ENCODE assay signal across 1 cellular context in genomic region chr20:32685541-32686529, GRCh38.
TF ChIP-seq lines count a peak whose summit lies in the region.

No MANE protein-coding gene starts in this region.

TF ChIP-seq in HepG2, 621 proteins besides CTCF, POLR2A, EP300 and RAD21 (continued from another document and continues in another):
- TF ChIP-seq MTA3 (CRISPR knock-in tag; IDR thresholded peaks at IDR 0.05) (no peak), ZNF570 (CRISPR knock-in tag; IDR thresholded peaks at IDR 0.05; ENCODE audit: borderline replicate concordance) (no peak), ZNF138 (CRISPR knock-in tag; IDR thresholded peaks at IDR 0.05; ENCODE audit: low read depth) (no peak), ATM (IDR thresholded peaks at IDR 0.05; ENCODE audit: borderline replicate concordance) (peak; percentile 95; the same call in 1 of the 2 replicates), BCLAF1 (IDR thresholded peaks at IDR 0.05) (no peak), SIX1 (CRISPR knock-in tag; IDR thresholded peaks at IDR 0.05; ENCODE audit: borderline replicate concordance) (peak; percentile 85), SP140L (CRISPR knock-in tag; IDR thresholded peaks at IDR 0.05; ENCODE audit: borderline replicate concordance) (peak; percentile 66; the same call in 1 of the 2 replicates), MEIS2 (CRISPR knock-in tag; IDR thresholded peaks at IDR 0.05) (peak; percentile 88), POLR2G (IDR thresholded peaks at IDR 0.05; ENCODE audit: low read depth, low read length) (peak; percentile 93), NFKBIZ (CRISPR knock-in tag; IDR thresholded peaks at IDR 0.05) (peak; percentile 98), MAFG (CRISPR knock-in tag; IDR thresholded peaks at IDR 0.05) (no peak), ZNF501 (CRISPR knock-in tag; IDR thresholded peaks at IDR 0.05) (peak; percentile 82; the same call in 1 of the 2 replicates), ZNF329 (CRISPR knock-in tag; IDR thresholded peaks at IDR 0.05; ENCODE audit: low read depth) (no peak), KLF9 (CRISPR knock-in tag; IDR thresholded peaks at IDR 0.05; ENCODE audit: low read depth) (peak; percentile 97), ESRRA (CRISPR knock-in tag; IDR thresholded peaks at IDR 0.05; ENCODE audit: low read depth) (peak; percentile 87), ZNF605 (CRISPR knock-in tag; IDR thresholded peaks at IDR 0.05) (peak; percentile 90), GPN1 (CRISPR knock-in tag; IDR thresholded peaks at IDR 0.05; ENCODE audit: borderline replicate concordance) (peak; percentile 15; the same call in 1 of the 2 replicates), ZNF513 (CRISPR knock-in tag; conservative IDR thresholded peaks at IDR 0.05) (no peak), TOE1 (CRISPR knock-in tag; IDR thresholded peaks at IDR 0.05) (peak; percentile 98), XRCC5 (optimal IDR thresholded peaks at IDR 0.05; ENCODE audit: low read length) (peak; percentile 88), BCL3 (CRISPR knock-in tag; IDR thresholded peaks at IDR 0.05) (peak; percentile 94), EZH2 (conservative IDR thresholded peaks at IDR 0.05; ENCODE audit: low read depth, low read length) (no peak), THAP7 (CRISPR knock-in tag; IDR thresholded peaks at IDR 0.05) (peak; percentile 85; the same call in 1 of the 2 replicates), ELK4 (CRISPR knock-in tag; IDR thresholded peaks at IDR 0.05; ENCODE audit: borderline replicate concordance) (no peak), ZBTB33 (CRISPR knock-in tag; IDR thresholded peaks at IDR 0.05) (peak; percentile 67), HNF4G (IDR thresholded peaks at IDR 0.05; ENCODE audit: borderline replicate concordance, low read depth, low read length) (peak; percentile 100), HNF4G (CRISPR knock-in tag; IDR thresholded peaks at IDR 0.05; ENCODE audit: borderline replicate concordance, low read depth) (peak; percentile 93; the same call in 1 of the 2 replicates), ZKSCAN8 (CRISPR knock-in tag; IDR thresholded peaks at IDR 0.05; ENCODE audit: borderline replicate concordance) (peak; percentile 97), RARA (CRISPR knock-in tag; IDR thresholded peaks at IDR 0.05) (peak; percentile 94), HMGXB4 (CRISPR knock-in tag; IDR thresholded peaks at IDR 0.05; ENCODE audit: borderline replicate concordance in 1 of 2, low read depth in 1 of 2) (peak; percentile 80 to 83), ZNF34 (CRISPR knock-in tag; IDR thresholded peaks at IDR 0.05; ENCODE audit: borderline replicate concordance) (0 out of 2 replicates have a peak, but pooled peaks have one; percentile 17), KLF16 (CRISPR knock-in tag; IDR thresholded peaks at IDR 0.05) (peak in 1 of 2 experiments; percentile 99; a peak in 2 of 4 replicates), MEF2D (CRISPR knock-in tag; IDR thresholded peaks at IDR 0.05) (peak; percentile 99), CREB1 (IDR thresholded peaks at IDR 0.05) (0 out of 2 replicates have a peak, but pooled peaks have one; percentile 29), CREB1 (CRISPR knock-in tag; IDR thresholded peaks at IDR 0.05) (peak; percentile 87), HDAC1 (CRISPR knock-in tag; IDR thresholded peaks at IDR 0.05) (peak; percentile 99), PHB2 (IDR thresholded peaks at IDR 0.05; ENCODE audit: partially characterized antibody) (no peak), ZBTB34 (CRISPR knock-in tag; IDR thresholded peaks at IDR 0.05) (peak; percentile 97), ZNF704 (CRISPR knock-in tag; IDR thresholded peaks at IDR 0.05; ENCODE audit: borderline replicate concordance) (no peak), ZBTB10 (CRISPR knock-in tag; IDR thresholded peaks at IDR 0.05; ENCODE audit: borderline replicate concordance) (peak; percentile 95)
